ENCODE assay signal across 19 cellular contexts in genomic region chr17:78399028-78399692, GRCh38.
"Had no signal": no experiment of that assay in that cellular context is flagged by ENCODE, and none has a peak within 500 bp of the region (broad histone marks: within the 10 kb centered on the region; RNA-seq: fewer than 3 reads in every experiment).

No MANE protein-coding gene starts in this region.

- ATAC-seq: activated CD8-positive, alpha-beta T cell treated with anti-CD3 and anti-CD28 coated beads for 36 hours; activated naive CD8-positive, alpha-beta T cell treated with anti-CD3 and anti-CD28 coated beads, Interleukin-2, amount 50 U/mL, for 24 hours; mucosa of descending colon; natural killer cell; sciatic nerve; stimulated activated naive CD8-positive, alpha-beta T cell treated with anti-CD3 and anti-CD28 coated beads, Interleukin-15, Interleukin-2, amounts not matched to agents 100 U/mL and 50 U/mL, for 24 hours had no signal

- H3K4me1 Mint-ChIP-seq: activated naive CD8-positive, alpha-beta T cell treated with anti-CD3 and anti-CD28 coated beads, Interleukin-2, amount 50 U/mL, for 24 hours had no signal

- DNase-seq: activated CD4-positive, CD25-positive, alpha-beta regulatory T cell treated with anti-CD3 and anti-CD28 coated beads, Interleukin-2, amount 50 U/mL, for 72 hours; activated CD8-positive, alpha-beta memory T cell treated with anti-CD3 and anti-CD28 coated beads, Interleukin-2, amount 50 U/mL, for 4 hours; activated CD8-positive, alpha-beta T cell treated with anti-CD3 and anti-CD28 coated beads for 36 hours; activated naive CD4-positive, alpha-beta T cell treated with Interleukin-2 at 50 U/mL for 16 hours; activated naive CD8-positive, alpha-beta T cell treated with anti-CD3 and anti-CD28 coated beads, Interleukin-2, amount 50 U/mL, for 24 hours; caudate nucleus; colonic mucosa; immature natural killer cell; mucosa of descending colon; natural killer cell; nucleus accumbens; stimulated activated CD4-positive, alpha-beta T cell treated with anti-CD3 and anti-CD28 coated beads, Interleukin-2, amount 100 ng/mL, for 48 hours; stimulated activated naive CD8-positive, alpha-beta T cell treated with anti-CD3 and anti-CD28 coated beads, Interleukin-15, Interleukin-2, amounts not matched to agents 100 U/mL and 50 U/mL, for 24 hours; SW 1271; testis had no signal

- H3K9me3 ChIP-seq: colonic mucosa, mucosa of descending colon, testis had no signal

- H3K27ac Mint-ChIP-seq: activated CD8-positive, alpha-beta T cell treated with anti-CD3 and anti-CD28 coated beads for 36 hours; activated naive CD8-positive, alpha-beta T cell treated with anti-CD3 and anti-CD28 coated beads, Interleukin-2, amount 50 U/mL, for 24 hours; activated T-helper 1 cell treated with anti-CD3 and anti-CD28 coated beads, Interleukin-12 subunit alpha, Interleukin-12 subunit beta, Interleukin-2, Interleukin-4 antibody, amounts not matched to agents 30 ng/mL and 10 ng/mL and 1 ng/mL, durations not matched to agents 14 hours and 24 hours and 36 hours; immature natural killer cell; progenitor cell of endocrine pancreas; T-helper 2 cell treated with Interferon-gamma antibody and Interleukin-4, amounts not matched to agents 5 μg/mL and 100 μg/mL, for 36 hours had no signal

- H3K4me3 ChIP-seq: colonic mucosa, mucosa of descending colon, testis had no signal

- H3K36me3 Mint-ChIP-seq: natural killer cell had no signal

- H3K27me3 Mint-ChIP-seq: activated CD8-positive, alpha-beta T cell treated with anti-CD3 and anti-CD28 coated beads for 36 hours; activated naive CD8-positive, alpha-beta T cell treated with anti-CD3 and anti-CD28 coated beads, Interleukin-2, amount 50 U/mL, for 24 hours; progenitor cell of endocrine pancreas had no signal

- H3K27ac ChIP-seq: colonic mucosa, testis had no signal

- H3K4me3 Mint-ChIP-seq: activated CD8-positive, alpha-beta T cell treated with anti-CD3 and anti-CD28 coated beads for 36 hours; activated naive CD8-positive, alpha-beta T cell treated with anti-CD3 and anti-CD28 coated beads, Interleukin-2, amount 50 U/mL, for 24 hours; activated T-helper 1 cell treated with anti-CD3 and anti-CD28 coated beads, Interleukin-12 subunit alpha, Interleukin-12 subunit beta, Interleukin-2, Interleukin-4 antibody, amounts not matched to agents 30 ng/mL and 10 ng/mL and 1 ng/mL, durations not matched to agents 14 hours and 24 hours and 36 hours; immature natural killer cell; natural killer cell; T-helper 2 cell treated with Interferon-gamma antibody and Interleukin-4, amounts not matched to agents 5 μg/mL and 100 μg/mL, for 36 hours had no signal

- H3K9me3 Mint-ChIP-seq: activated CD8-positive, alpha-beta T cell treated with anti-CD3 and anti-CD28 coated beads for 36 hours; activated naive CD8-positive, alpha-beta T cell treated with anti-CD3 and anti-CD28 coated beads, Interleukin-2, amount 50 U/mL, for 24 hours; activated T-helper 1 cell treated with anti-CD3 and anti-CD28 coated beads, Interleukin-12 subunit alpha, Interleukin-12 subunit beta, Interleukin-2, Interleukin-4 antibody, amounts not matched to agents 30 ng/mL and 10 ng/mL and 1 ng/mL, durations not matched to agents 14 hours and 24 hours and 36 hours; natural killer cell; T-helper 2 cell treated with Interferon-gamma antibody and Interleukin-4, amounts not matched to agents 5 μg/mL and 100 μg/mL, for 36 hours had no signal

- H3K4me1 ChIP-seq: colonic mucosa, testis had no signal

- H3K27me3 ChIP-seq: colonic mucosa, testis had no signal
